33 cellular contexts compared by ENCODE assay signal in the genomic region with DNA sequence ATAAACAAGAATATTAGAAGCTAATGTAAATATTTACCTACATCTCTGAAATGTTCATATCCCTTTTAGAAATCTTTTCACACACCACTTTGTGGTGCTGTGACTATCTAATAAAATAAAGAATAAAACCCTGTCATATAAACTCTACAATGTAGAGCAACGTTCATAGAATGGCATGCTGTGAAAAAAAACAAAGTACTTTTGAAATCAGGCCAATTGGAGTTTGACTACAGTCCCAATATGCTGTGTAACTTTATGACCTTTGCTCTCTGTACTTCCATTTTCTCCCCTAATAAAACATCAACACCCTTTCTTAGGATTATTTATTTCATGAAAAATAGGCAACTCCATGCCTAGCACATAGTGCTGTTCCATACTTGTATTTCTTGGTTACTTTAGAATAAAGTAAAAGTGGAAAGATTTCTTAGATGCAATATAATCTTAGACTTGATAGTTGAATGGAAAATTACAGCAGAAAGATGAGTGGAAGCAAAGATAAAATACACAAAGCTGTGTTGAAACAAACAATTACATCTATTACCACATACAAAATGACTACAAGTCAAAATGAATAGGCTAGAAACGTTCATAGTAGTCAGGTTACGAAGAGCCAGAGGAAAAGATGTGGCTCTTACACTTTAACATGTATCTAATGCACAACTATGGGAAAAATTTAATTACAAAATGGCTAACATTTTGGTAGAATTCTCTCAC.
DNase-seq lines count a peak whose midpoint lies in the region; ATAC-seq, FAIRE-seq and TF ChIP-seq lines count a peak whose summit lies in the region.
"Had no signal": no experiment of that assay in that cellular context is flagged by ENCODE, and none has a peak within 500 bp of the region (broad histone marks: within the 10 kb centered on the region; RNA-seq: fewer than 3 reads in every experiment).

No MANE protein-coding gene starts in this region.

- H4K20me1 ChIP-seq in GM23338 (replicated peaks; ENCODE audit: insufficient read depth) = no peaks in the 10 kb centered on the region

- DNase-seq in D721Med (ENCODE audit: insufficient read length, low spot score) (no peak), M059J (ENCODE audit: low read depth) (peak; percentile 4), fibroblast of mammary gland (ENCODE audit: low read depth) (peak; percentile 15), myocyte (ENCODE audit: low read depth) (peak; percentile 9), HFFc6 (no peak), GM23338 (ENCODE audit: low spot score) (no peak), WTC11 (ENCODE audit: low spot score) (no peak)
- DNase-seq: activated CD4-positive, alpha-beta T cell treated with anti-CD3 and anti-CD28 coated beads for 48 hours; activated T-cell treated with anti-CD3 and anti-CD28 coated beads for 4 hours; AML-193; aorta; CD4-positive, alpha-beta T cell; cortex of kidney; effector memory CD4-positive, alpha-beta T cell; foreskin keratinocyte; head of caudate nucleus; NCI-H1092; NCI-H1694; NCI-H446; RPMI8226; T1000; tibial artery; WERI-Rb-1 had no signal

- POLR2A ChIA-PET in WTC11 (lab: Charles Lee) = no interaction called here

- H2AFZ ChIP-seq in GM23338 = no peak overlapping the region
- H2AFZ ChIP-seq: parathyroid adenoma had no signal

- no peaks in the 10 kb centered on the region for H3F3A ChIP-seq in GM23338 (replicated peaks; ENCODE audit: low read depth)

- H3K4me1 ChIP-seq in GM23338 (ENCODE audit: insufficient read depth) = no peaks in the 10 kb centered on the region
- H3K4me1 ChIP-seq: A549, foreskin keratinocyte, parathyroid adenoma, SJSA1, tibial artery, vagina had no signal

- no peaks in the 10 kb centered on the region for H3K79me2 ChIP-seq in GM23338 (replicated peaks; ENCODE audit: insufficient read depth)
- H3K79me2 ChIP-seq: parathyroid adenoma had no signal

- CTCF ChIA-PET in WTC11 (lab: Charles Lee) = no interaction called here

- FAIRE-seq in D721Med (lab: Jason Lieb, UNC) = peak; percentile 6
- FAIRE-seq: A549, keratinocyte had no signal

- H3K4me2 ChIP-seq in GM23338 = no peak overlapping the region
- H3K4me2 ChIP-seq: A549 had no signal

- ATAC-seq in GM19455 (IDR thresholded peaks at IDR 0.05; ENCODE audit: unreplicated experiment) (no peak), GM23338 (no peak), WTC11 (no peak)
- ATAC-seq: A549; foreskin keratinocyte; natural killer cell treated with Interleukin-12 subunit alpha and Interleukin-12 subunit beta and Interleukin-15 and Interleukin-18, amount 100 ng/mL, for 72 hours had no signal

- no peaks in the 10 kb centered on the region for H3K36me3 ChIP-seq in GM23338 (ENCODE audit: insufficient read depth)
- H3K36me3 ChIP-seq: cardiac muscle cell, SJSA1, tibial artery, vagina, WERI-Rb-1 had no signal

- H3K27ac Mint-ChIP-seq in HFFc6 (no peak overlapping the region), GM23338 (no peak overlapping the region), WTC11 (no peak overlapping the region)
- H3K27ac Mint-ChIP-seq: activated naive CD8-positive, alpha-beta T cell; CD4-positive, alpha-beta T cell; natural killer cell treated with Interleukin-12 subunit alpha and Interleukin-12 subunit beta and Interleukin-15 and Interleukin-18, amount 100 ng/mL, for 72 hours had no signal

- no peak for TF ChIP-seq CTCF in D721Med (IDR thresholded peaks at IDR 0.05; ENCODE audit: insufficient read depth, missing control alignments)
- TF ChIP-seq CTCF in fibroblast of mammary gland (conservative IDR thresholded peaks at IDR 0.05; ENCODE audit: control insufficient read depth, insufficient read depth, low read depth, low read length) = no peak
- TF ChIP-seq CTCF in HFFc6 (IDR thresholded peaks at IDR 0.05) = no peak
- TF ChIP-seq CTCF in GM23338 (conservative IDR thresholded peaks at IDR 0.05; ENCODE audit: low read depth in 2 of 2) = no peak
- TF ChIP-seq CTCF in WTC11 (IDR thresholded peaks at IDR 0.05) = no peak

- no peak overlapping the region for H3K4me3 ChIP-seq in fibroblast of mammary gland (ENCODE audit: control insufficient read depth, low read depth, low read length)
- H3K4me3 ChIP-seq in GM23338 = no peak overlapping the region
- H3K4me3 ChIP-seq: A549, cardiac muscle cell, SJSA1, tibial artery, vagina had no signal

- H3K27ac ChIP-seq in GM23338 (ENCODE audit: low read depth) = no peak overlapping the region
- H3K27ac ChIP-seq: A549, cardiac muscle cell, epithelial cell of prostate, foreskin keratinocyte, parathyroid adenoma, SJSA1, tibial artery, vagina, WERI-Rb-1 had no signal

- H3K9me2 ChIP-seq in GM23338 (ENCODE audit: insufficient read depth) = no peaks in the 10 kb centered on the region

- H3K4me1 Mint-ChIP-seq in HFFc6 (ENCODE audit: low read depth) (no peaks in the 10 kb centered on the region), GM23338 (no peaks in the 10 kb centered on the region), WTC11 (no peaks in the 10 kb centered on the region)

- H3K36me3 Mint-ChIP-seq in HFFc6 (ENCODE audit: low read depth) (no peaks in the 10 kb centered on the region), GM23338 (ENCODE audit: low read depth) (no peaks in the 10 kb centered on the region), WTC11 (no peaks in the 10 kb centered on the region)
- H3K36me3 Mint-ChIP-seq: activated naive CD8-positive, alpha-beta T cell; natural killer cell treated with Interleukin-12 subunit alpha and Interleukin-12 subunit beta and Interleukin-15 and Interleukin-18, amount 100 ng/mL, for 72 hours had no signal

- H3K4me3 Mint-ChIP-seq in HFFc6 (no peak overlapping the region), GM23338 (no peak overlapping the region), WTC11 (no peak overlapping the region)
- H3K4me3 Mint-ChIP-seq: activated naive CD8-positive, alpha-beta T cell; CD4-positive, alpha-beta T cell; natural killer cell treated with Interleukin-12 subunit alpha and Interleukin-12 subunit beta and Interleukin-15 and Interleukin-18, amount 100 ng/mL, for 72 hours had no signal

- H3K27me3 ChIP-seq in GM23338 (ENCODE audit: insufficient read depth) = no peaks in the 10 kb centered on the region
- H3K27me3 ChIP-seq: cardiac muscle cell, foreskin keratinocyte, SJSA1, tibial artery, vagina had no signal

- H3K27me3 Mint-ChIP-seq in HFFc6 (ENCODE audit: insufficient read depth) (no peaks in the 10 kb centered on the region; the same call in 1 of the 2 replicates), GM23338 (ENCODE audit: insufficient read depth, low read depth, poor library complexity) (no peaks in the 10 kb centered on the region), WTC11 (ENCODE audit: low read depth) (no peaks in the 10 kb centered on the region)
- H3K27me3 Mint-ChIP-seq: activated naive CD8-positive, alpha-beta T cell; CD4-positive, alpha-beta T cell; natural killer cell treated with Interleukin-12 subunit alpha and Interleukin-12 subunit beta and Interleukin-15 and Interleukin-18, amount 100 ng/mL, for 72 hours had no signal

- H3K9me3 Mint-ChIP-seq in HFFc6 (peaks cover 5% of the 10 kb centered on the region; the same call in 1 of the 2 replicates), GM23338 (no peaks in the 10 kb centered on the region; the same call in 2 of the 3 replicates), WTC11 (peaks cover 4% of the 10 kb centered on the region)

TF ChIP-seq in WTC11, 78 proteins besides CTCF, POLR2A, EP300 and RAD21 (continues in another document):
- TF ChIP-seq ZBTB21 (CRISPR knock-in tag; IDR thresholded peaks at IDR 0.05; ENCODE audit: borderline replicate concordance) (no peak), ZNF423 (CRISPR knock-in tag; IDR thresholded peaks at IDR 0.05) (no peak), MYBL2 (CRISPR knock-in tag; IDR thresholded peaks at IDR 0.05) (no peak), ZNF671 (CRISPR knock-in tag; IDR thresholded peaks at IDR 0.05) (no peak), SMAD4 (CRISPR knock-in tag; IDR thresholded peaks at IDR 0.05) (no peak)
- TF ChIP-seq, protein P1, sequence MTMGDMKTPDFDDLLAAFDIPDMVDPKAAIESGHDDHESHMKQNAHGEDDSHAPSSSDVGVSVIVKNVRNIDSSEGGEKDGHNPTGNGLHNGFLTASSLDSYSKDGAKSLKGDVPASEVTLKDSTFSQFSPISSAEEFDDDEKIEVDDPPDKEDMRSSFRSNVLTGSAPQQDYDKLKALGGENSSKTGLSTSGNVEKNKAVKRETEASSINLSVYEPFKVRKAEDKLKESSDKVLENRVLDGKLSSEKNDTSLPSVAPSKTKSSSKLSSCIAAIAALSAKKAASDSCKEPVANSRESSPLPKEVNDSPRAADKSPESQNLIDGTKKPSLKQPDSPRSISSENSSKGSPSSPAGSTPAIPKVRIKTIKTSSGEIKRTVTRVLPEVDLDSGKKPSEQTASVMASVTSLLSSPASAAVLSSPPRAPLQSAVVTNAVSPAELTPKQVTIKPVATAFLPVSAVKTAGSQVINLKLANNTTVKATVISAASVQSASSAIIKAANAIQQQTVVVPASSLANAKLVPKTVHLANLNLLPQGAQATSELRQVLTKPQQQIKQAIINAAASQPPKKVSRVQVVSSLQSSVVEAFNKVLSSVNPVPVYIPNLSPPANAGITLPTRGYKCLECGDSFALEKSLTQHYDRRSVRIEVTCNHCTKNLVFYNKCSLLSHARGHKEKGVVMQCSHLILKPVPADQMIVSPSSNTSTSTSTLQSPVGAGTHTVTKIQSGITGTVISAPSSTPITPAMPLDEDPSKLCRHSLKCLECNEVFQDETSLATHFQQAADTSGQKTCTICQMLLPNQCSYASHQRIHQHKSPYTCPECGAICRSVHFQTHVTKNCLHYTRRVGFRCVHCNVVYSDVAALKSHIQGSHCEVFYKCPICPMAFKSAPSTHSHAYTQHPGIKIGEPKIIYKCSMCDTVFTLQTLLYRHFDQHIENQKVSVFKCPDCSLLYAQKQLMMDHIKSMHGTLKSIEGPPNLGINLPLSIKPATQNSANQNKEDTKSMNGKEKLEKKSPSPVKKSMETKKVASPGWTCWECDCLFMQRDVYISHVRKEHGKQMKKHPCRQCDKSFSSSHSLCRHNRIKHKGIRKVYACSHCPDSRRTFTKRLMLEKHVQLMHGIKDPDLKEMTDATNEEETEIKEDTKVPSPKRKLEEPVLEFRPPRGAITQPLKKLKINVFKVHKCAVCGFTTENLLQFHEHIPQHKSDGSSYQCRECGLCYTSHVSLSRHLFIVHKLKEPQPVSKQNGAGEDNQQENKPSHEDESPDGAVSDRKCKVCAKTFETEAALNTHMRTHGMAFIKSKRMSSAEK (CRISPR knock-in tag; IDR thresholded peaks at IDR 0.05; ENCODE audit: borderline replicate concordance) = no peak
- TF ChIP-seq, protein P2, sequence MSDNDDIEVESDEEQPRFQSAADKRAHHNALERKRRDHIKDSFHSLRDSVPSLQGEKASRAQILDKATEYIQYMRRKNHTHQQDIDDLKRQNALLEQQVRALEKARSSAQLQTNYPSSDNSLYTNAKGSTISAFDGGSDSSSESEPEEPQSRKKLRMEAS (CRISPR knock-in tag; IDR thresholded peaks at IDR 0.05) = no peak
- TF ChIP-seq, protein P3, sequence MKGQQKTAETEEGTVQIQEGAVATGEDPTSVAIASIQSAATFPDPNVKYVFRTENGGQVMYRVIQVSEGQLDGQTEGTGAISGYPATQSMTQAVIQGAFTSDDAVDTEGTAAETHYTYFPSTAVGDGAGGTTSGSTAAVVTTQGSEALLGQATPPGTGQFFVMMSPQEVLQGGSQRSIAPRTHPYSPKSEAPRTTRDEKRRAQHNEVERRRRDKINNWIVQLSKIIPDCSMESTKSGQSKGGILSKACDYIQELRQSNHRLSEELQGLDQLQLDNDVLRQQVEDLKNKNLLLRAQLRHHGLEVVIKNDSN (CRISPR knock-in tag; IDR thresholded peaks at IDR 0.05) = no peak

Comparison
In these comparisons a context has a peak if more than half of its experiments do, and no peak if none do; other contexts are left out.
1. DNase-seq: peak in M059J (single experiment), fibroblast of mammary gland (single experiment) and myocyte (single experiment); none in D721Med (single experiment), HFFc6 (single experiment), GM23338 (single experiment) and WTC11 (single experiment).